Comparison of ENCODE assay signal across 8 cellular contexts in genomic region chr5:59188415-59189225, GRCh38.
DNase-seq lines count a peak whose midpoint lies in the region; ATAC-seq, FAIRE-seq and TF ChIP-seq lines count a peak whose summit lies in the region.

No MANE protein-coding gene starts in this region.

- ATAC-seq in HG02938 (IDR thresholded peaks at IDR 0.05; ENCODE audit: unreplicated experiment), result peak; percentile 59
- ATAC-seq in central memory CD8-positive, alpha-beta T cell (replicated peaks; ENCODE audit: extremely low read depth, poor library complexity, severe bottlenecking), result no peak
- ATAC-seq in HG03520 (IDR thresholded peaks at IDR 0.05; ENCODE audit: unreplicated experiment), result no peak

- H3K27me3 ChIP-seq in kidney epithelial cell (ENCODE audit: control insufficient read depth, insufficient read depth, low read length), result no peaks in the 10 kb centered on the region

- no peak for TF ChIP-seq POLR2A in GM12892 (IDR thresholded peaks at IDR 0.05; ENCODE audit: low read depth, low read length)

- peaks cover 6% of the 10 kb centered on the region for H3K4me1 Mint-ChIP-seq in central memory CD8-positive, alpha-beta T cell

- peak; percentile 94 for FAIRE-seq in GM12892 (lab: Jason Lieb, UNC)

- no peak overlapping the region for H3K4me3 ChIP-seq in kidney epithelial cell (ENCODE audit: low read depth, low read length)

- H3K4me3 Mint-ChIP-seq in central memory CD8-positive, alpha-beta T cell, result no peak overlapping the region

- no peaks in the 10 kb centered on the region for H3K36me3 Mint-ChIP-seq in central memory CD8-positive, alpha-beta T cell (ENCODE audit: insufficient read depth)

- H3K27me3 Mint-ChIP-seq in central memory CD8-positive, alpha-beta T cell, result peaks cover 52% of the 10 kb centered on the region

- H3K36me3 ChIP-seq in kidney epithelial cell (ENCODE audit: control insufficient read depth, insufficient read depth, low read length), result no peaks in the 10 kb centered on the region

- H3K27ac Mint-ChIP-seq in central memory CD8-positive, alpha-beta T cell (ENCODE audit: low read depth), result no peak overlapping the region

- peak; percentile 60 for TF ChIP-seq CTCF in kidney epithelial cell (IDR thresholded peaks at IDR 0.05; ENCODE audit: insufficient read depth, low read length, poor library complexity, severe bottlenecking)

- H3K9me3 Mint-ChIP-seq in central memory CD8-positive, alpha-beta T cell, result no peaks in the 10 kb centered on the region

- no peak for DNase-seq in GM12892 (ENCODE audit: insufficient read length)
- DNase-seq in NCI-H2196 treated with DMSO at 0.1 percent for 48 hours (lab: John Stamatoyannopoulos, UW; ENCODE audit: unreplicated experiment), result peak; percentile 26
- DNase-seq in activated CD4-positive, alpha-beta T cell treated with anti-CD3 and anti-CD28 coated beads for 1 hour, result peak; percentile 30
- peak; percentile 24 to 26 for DNase-seq in central memory CD8-positive, alpha-beta T cell (ENCODE audit: low spot score in 2 of 2)
- DNase-seq in kidney epithelial cell (ENCODE audit: low read depth), result peak; percentile 32
- peak; percentile 35 to 54 for DNase-seq in stimulated activated CD4-positive, alpha-beta T cell treated with anti-CD3 and anti-CD28 coated beads, Interleukin-1b, Interleukin-23, amount 100 ng/mL, for 4 hours (ENCODE audit: low read depth in 2 of 2)
